8 cellular contexts compared by ENCODE assay signal in the genomic region with DNA sequence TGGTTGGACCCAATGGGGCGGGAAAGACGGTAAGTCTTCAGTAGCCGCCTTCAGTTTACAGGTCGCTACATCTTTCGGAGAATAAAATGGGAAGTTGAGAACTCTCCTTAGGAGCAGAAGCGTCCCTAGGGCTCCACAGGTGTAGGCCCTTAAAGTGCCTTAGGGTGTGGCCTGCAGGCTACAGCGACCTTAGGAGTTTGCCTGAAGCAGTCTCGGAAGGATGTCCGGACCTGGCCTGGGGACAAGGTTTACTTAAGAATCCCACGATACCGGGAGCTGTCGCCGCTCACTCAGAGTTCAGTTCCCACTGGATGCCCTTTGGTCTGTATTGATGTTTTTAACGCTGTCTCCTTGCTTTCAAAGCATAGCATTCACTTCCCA. TPM values are rescaled to one million over a fixed set of nuclear protein-coding genes. Genes with fewer than 3 reads are reported as not detected.
DNase-seq lines count a peak whose midpoint lies in the region; ATAC-seq and TF ChIP-seq lines count a peak whose summit lies in the region.

No MANE protein-coding gene starts in this region.

- H3K9me3 Mint-ChIP-seq in naive B cell = peaks cover 0 to 16% (median 5%) of the 10 kb centered on the region in 7 donors

- in situ Hi-C loops in transverse colon (cut with MboI; ENCODE audit: low pct_ligation_motif_present in 1 of 4, low pct_unique_long_range_greater_than_20kb in 1 of 4, low sequenced_read_pairs in 3 of 4) = no loop called here

- peak overlapping the region; percentile 93 to 99 (median 97) for H3K4me3 Mint-ChIP-seq in naive B cell

- no peak for TF ChIP-seq CTCF in transverse colon (IDR thresholded peaks at IDR 0.05)

- ATAC-seq in GM21529 (IDR thresholded peaks at IDR 0.05; ENCODE audit: unreplicated experiment) = peak; percentile 48
- peak; percentile 18 to 27 for ATAC-seq in naive B cell (ENCODE audit: low read depth in 2 of 2)
- ATAC-seq in GM21515 (IDR thresholded peaks at IDR 0.05; ENCODE audit: unreplicated experiment) = no peak

- peaks cover 0 to 15% (median 0%) of the 10 kb centered on the region in 4 donors for H3K36me3 ChIP-seq in transverse colon

- H3K27ac ChIP-seq in transverse colon = peak overlapping the region; percentile 87 to 89 (median 88)

- H3K27ac Mint-ChIP-seq in naive B cell = peak overlapping the region; percentile 88 to 97 (median 96)

- no peaks in the 10 kb centered on the region for H3K36me3 Mint-ChIP-seq in naive B cell

- peaks cover 6 to 24% (median 20%) of the 10 kb centered on the region in 4 donors for H3K4me1 ChIP-seq in transverse colon

- no peak for TF ChIP-seq POLR2A in erythroblast (IDR thresholded peaks at IDR 0.05; ENCODE audit: low read length)
- TF ChIP-seq POLR2A in transverse colon (IDR thresholded peaks at IDR 0.05) = no peak

- H3K27me3 Mint-ChIP-seq in naive B cell = no peaks in the 10 kb centered on the region

- H3K9me3 ChIP-seq in transverse colon = no peaks in the 10 kb centered on the region

- intact Hi-C loops in transverse colon (cut with DNase I; ENCODE audit: low total_unique reads) = no loop called here

- peaks cover 14 to 28% (median 28%) of the 10 kb centered on the region in 3 donors for H3K4me1 Mint-ChIP-seq in naive B cell

- H3K4me3 ChIP-seq in transverse colon = peak overlapping the region; percentile 50 to 75 (median 62)

- WGBS in transverse colon (ENCODE audit: low coverage in 1 of 2), 2 donors = 0% methylated on average over 2 to 14 of the region's 14 CpGs

- TF ChIP-seq EP300 in transverse colon (IDR thresholded peaks at IDR 0.05; ENCODE audit: low read depth) = no peak

- no peaks in the 10 kb centered on the region for H3K27me3 ChIP-seq in transverse colon

- DNase-seq in Daoy (ENCODE audit: low read depth) = peak; percentile 52
- DNase-seq in LHCN-M2 (ENCODE audit: low read depth) = peak; percentile 17
- DNase-seq in activated CD4-positive, alpha-beta T cell treated with anti-CD3 and anti-CD28 coated beads, Interleukin-2, amount 50 U/mL, for 1 hour = peak; percentile 7
- DNase-seq in erythroblast (lab: John Stamatoyannopoulos, UW) = peak; percentile 77 to 78
- DNase-seq in naive B cell = no peak
- peak; percentile 76 for DNase-seq in transverse colon

RNA-seq across cellular contexts. Expression of a gene that starts 0.6 kb away (rescaled TPM):
- total RNA-seq in Daoy (2014; rRNA removed; shearing (Covaris generic)) = 16.5 and 17.6 TPM in 2 replicates
- 21.9 and 27.0 TPM in 2 replicates for total RNA-seq in LHCN-M2 (2014; rRNA removed)
- 11.0 TPM for polyA plus RNA-seq in LHCN-M2 (2012)
- 10 to 100 TPM; 10.1 to 33.5 (median 19.9) TPM for polyA plus RNA-seq in naive B cell (ENCODE audit: low read depth in 6 of 6)
- total RNA-seq in transverse colon = 10 to 100 TPM; 35.8 to 47.5 (median 41.3) TPM

RNA-seq across cellular contexts. Expression of a gene that starts 14.1 kb away (rescaled TPM):
- total RNA-seq in Daoy (2014; rRNA removed; shearing (Covaris generic)) = not detected in 2 replicates
- total RNA-seq in LHCN-M2 (2014; rRNA removed) = not detected in 2 replicates
- polyA plus RNA-seq in LHCN-M2 (2012) = not detected
- polyA plus RNA-seq in naive B cell (ENCODE audit: low read depth in 6 of 6) = not detected
- total RNA-seq in transverse colon = not detected
